1 cellular context compared by ENCODE assay signal in genomic region chr22:32480238-32480637, GRCh38.
TF ChIP-seq lines count a peak whose summit lies in the region.

No MANE protein-coding gene starts in this region.

TF ChIP-seq in SK-N-SH, 30 proteins besides CTCF, POLR2A, EP300 and RAD21 (continued from another document):
- TF ChIP-seq, protein P1, sequence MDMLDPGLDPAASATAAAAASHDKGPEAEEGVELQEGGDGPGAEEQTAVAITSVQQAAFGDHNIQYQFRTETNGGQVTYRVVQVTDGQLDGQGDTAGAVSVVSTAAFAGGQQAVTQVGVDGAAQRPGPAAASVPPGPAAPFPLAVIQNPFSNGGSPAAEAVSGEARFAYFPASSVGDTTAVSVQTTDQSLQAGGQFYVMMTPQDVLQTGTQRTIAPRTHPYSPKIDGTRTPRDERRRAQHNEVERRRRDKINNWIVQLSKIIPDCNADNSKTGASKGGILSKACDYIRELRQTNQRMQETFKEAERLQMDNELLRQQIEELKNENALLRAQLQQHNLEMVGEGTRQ (IDR thresholded peaks at IDR 0.05; ENCODE audit: borderline replicate concordance, low read depth, low read length) = no peak
- TF ChIP-seq, protein P2, sequence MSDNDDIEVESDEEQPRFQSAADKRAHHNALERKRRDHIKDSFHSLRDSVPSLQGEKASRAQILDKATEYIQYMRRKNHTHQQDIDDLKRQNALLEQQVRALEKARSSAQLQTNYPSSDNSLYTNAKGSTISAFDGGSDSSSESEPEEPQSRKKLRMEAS (IDR thresholded peaks at IDR 0.05; ENCODE audit: low read depth) = no peak
- TF ChIP-seq EZH2phosphoT487 (IDR thresholded peaks at IDR 0.05; ENCODE audit: borderline replicate concordance, low read depth) = no peak
